31 cellular contexts compared by ENCODE assay signal in genomic region chr3:141081141-141081795, GRCh38. TPM values are rescaled to one million over a fixed set of nuclear protein-coding genes. Genes with fewer than 3 reads are reported as not detected.
DNase-seq lines count a peak whose midpoint lies in the region; ATAC-seq and TF ChIP-seq lines count a peak whose summit lies in the region.
"Had no signal": no experiment of that assay in that cellular context is flagged by ENCODE, and none has a peak within 500 bp of the region (broad histone marks: within the 10 kb centered on the region; RNA-seq: fewer than 3 reads in every experiment).

No MANE protein-coding gene starts in this region.

- no peak overlapping the region for H4K12ac ChIP-seq in trophoblast cell (ENCODE audit: low read depth, low read length)

- DNase-seq in ecto neural progenitor cell (ENCODE audit: low spot score) (peak; percentile 87), islet precursor cell (peak; percentile 96), trophoblast cell (no peak), foreskin fibroblast (no peak)
- DNase-seq: activated CD4-positive, alpha-beta memory T cell treated with anti-CD3 and anti-CD28 coated beads, Interleukin-2, amount 10 ng/mL, durations not matched to agents 7 days and 5 days; activated CD4-positive, alpha-beta T cell treated with anti-CD3 and anti-CD28 coated beads for 1 hour; amniotic stem cell; effector memory CD8-positive, alpha-beta T cell; foreskin keratinocyte; heart left ventricle; KG1; left ventricle myocardium inferior; naive B cell; NCI-H1092 treated with DMSO at 0.1 percent for 48 hours; NCI-H1694 treated with DMSO at 0.1 percent for 48 hours; NCI-H446; NCI-H748 treated with DMSO at 0.1 percent for 48 hours; ovary; SHP77; stimulated activated naive CD4-positive, alpha-beta T cell; T-helper 17 cell had no signal

- H2AK5ac ChIP-seq in trophoblast cell (ENCODE audit: low read length) = peak overlapping the region; percentile 43

- WGBS in trophoblast cell (ENCODE audit: extremely low coverage, insufficient coverage, insufficient read length) = no CpG with 5 or more reads among the region's 10 CpGs

- no peak for TF ChIP-seq CTCF in foreskin fibroblast (IDR thresholded peaks at IDR 0.05; ENCODE audit: low read depth, low read length)

- H3K18ac ChIP-seq in trophoblast cell (ENCODE audit: low read length) = peak overlapping the region; percentile 31

- H2BK120ac ChIP-seq in trophoblast cell (ENCODE audit: insufficient read depth, low read length, poor library complexity) = peak overlapping the region; percentile 56

- H3K4ac ChIP-seq in trophoblast cell (ENCODE audit: low read depth, low read length) = no peak overlapping the region

- H3K4me1 ChIP-seq in HUES6 (ENCODE audit: control insufficient read depth, insufficient read depth, low read length) (peaks cover 82% of the 10 kb centered on the region), trophoblast cell (ENCODE audit: control insufficient read depth in 1 of 2, insufficient read depth in 2 of 2, low read length in 2 of 2) (peaks cover 71 to 80% of the 10 kb centered on the region in 2 experiments)
- H3K4me1 ChIP-seq: foreskin keratinocyte had no signal

- peak overlapping the region; percentile 88 for H4K91ac ChIP-seq in trophoblast cell (ENCODE audit: low read depth, low read length)

- peak overlapping the region; percentile 49; the same call in 1 of the 2 replicates for H3K27ac ChIP-seq in HUES6 (ENCODE audit: low read depth, low read length)
- peak overlapping the region; percentile 91 for H3K27ac ChIP-seq in trophoblast cell (ENCODE audit: low read depth, low read length)
- H3K27ac ChIP-seq: BLaER1, esophagus muscularis mucosa, foreskin keratinocyte, heart left ventricle, left ventricle myocardium inferior, ovary, skin epidermis had no signal

- H3K9ac ChIP-seq in HUES6 (ENCODE audit: low read length) (peak overlapping the region; percentile 49), trophoblast cell (ENCODE audit: low read length) (no peak overlapping the region)
- H3K9ac ChIP-seq: BLaER1 had no signal

- peak overlapping the region; percentile 2; the same call in 1 of the 2 replicates for H3K4me3 ChIP-seq in HUES6 (ENCODE audit: low read depth, low read length)
- no peak overlapping the region for H3K4me3 ChIP-seq in trophoblast cell (ENCODE audit: low read depth, low read length)
- no peak overlapping the region for H3K4me3 ChIP-seq in foreskin fibroblast (ENCODE audit: low read depth in 1 of 2, low read length in 2 of 2)
- H3K4me3 ChIP-seq: BLaER1, esophagus muscularis mucosa, heart left ventricle, left ventricle myocardium inferior, ovary, skin epidermis had no signal

- peak overlapping the region; percentile 48 for H3K4me2 ChIP-seq in trophoblast cell (ENCODE audit: low read length)
- H3K4me2 ChIP-seq: BLaER1 had no signal

- no peaks in the 10 kb centered on the region for H3K9me3 ChIP-seq in HUES6 (ENCODE audit: control insufficient read depth, insufficient read depth, low read depth, low read length)
- H3K9me3 ChIP-seq in trophoblast cell (ENCODE audit: insufficient read depth, low read depth, low read length) = no peaks in the 10 kb centered on the region
- H3K9me3 ChIP-seq: BLaER1, esophagus muscularis mucosa, heart left ventricle, left ventricle myocardium inferior, ovary had no signal

- H3K27me3 ChIP-seq in HUES6 (ENCODE audit: control insufficient read depth, insufficient read depth, low read length) (no peaks in the 10 kb centered on the region), trophoblast cell (ENCODE audit: insufficient read depth, low read length) (no peaks in the 10 kb centered on the region)
- H3K27me3 ChIP-seq: BLaER1, esophagus muscularis mucosa, heart left ventricle, ovary had no signal

- H3K79me2 ChIP-seq in trophoblast cell (ENCODE audit: control insufficient read depth, insufficient read depth, low read length, poor library complexity) = peaks cover 23% of the 10 kb centered on the region

- H3K36me3 ChIP-seq in HUES6 (ENCODE audit: control insufficient read depth, insufficient read depth, low read length) (no peaks in the 10 kb centered on the region), trophoblast cell (ENCODE audit: control insufficient read depth in 1 of 2, insufficient read depth in 2 of 2, low read length in 2 of 2) (no peaks in the 10 kb centered on the region)
- H3K36me3 ChIP-seq: BLaER1, esophagus muscularis mucosa, heart left ventricle, left ventricle myocardium inferior, ovary had no signal

- peak overlapping the region; percentile 85 for H2BK5ac ChIP-seq in trophoblast cell (ENCODE audit: low read depth, low read length, poor library complexity)

- peak overlapping the region; percentile 63 for H2BK12ac ChIP-seq in trophoblast cell (ENCODE audit: low read length)

- ATAC-seq in HG03460 (IDR thresholded peaks at IDR 0.05; ENCODE audit: unreplicated experiment) (no peak), HG02759 (IDR thresholded peaks at IDR 0.05; ENCODE audit: unreplicated experiment) (no peak), GM18520 (IDR thresholded peaks at IDR 0.05; ENCODE audit: unreplicated experiment) (no peak)
- ATAC-seq: activated T-helper 17 cell treated with anti-CD3 and anti-CD28 coated beads, Interleukin-2, amount 50 U/mL, for 72 hours; effector memory CD8-positive, alpha-beta T cell; foreskin keratinocyte; HCT116; heart left ventricle; Panc1; T-helper 17 cell had no signal

- no peak overlapping the region for H3K23ac ChIP-seq in trophoblast cell (ENCODE audit: low read length)

- no peak overlapping the region for H3K14ac ChIP-seq in trophoblast cell (ENCODE audit: low read length)

- no peak overlapping the region for H2AFZ ChIP-seq in trophoblast cell (ENCODE audit: insufficient read depth, low read length, poor library complexity)

- H3K79me1 ChIP-seq in trophoblast cell (ENCODE audit: low read length) = peaks cover 53% of the 10 kb centered on the region

- peak overlapping the region; percentile 41 for H4K8ac ChIP-seq in trophoblast cell (ENCODE audit: low read depth, low read length)

RNA-seq across cellular contexts. Expression of gene SPSB4, which starts 30.1 kb away (rescaled TPM):
- 19.8 and 20.9 TPM in 2 replicates for polyA plus RNA-seq in trophoblast cell (2013)

Comparison
In these comparisons a context has a peak if more than half of its experiments do, and no peak if none do; other contexts are left out.
1. DNase-seq: peak in ecto neural progenitor cell (single experiment) and islet precursor cell (single experiment); none in trophoblast cell (0 of 2) and foreskin fibroblast (0 of 2).